ENCODE assay signal across 9 cellular contexts in genomic region chr19:3404324-3405260, GRCh38. TPM values are rescaled to one million over a fixed set of nuclear protein-coding genes. Genes with fewer than 3 reads are reported as not detected.
DNase-seq lines count a peak whose midpoint lies in the region; ATAC-seq, FAIRE-seq and TF ChIP-seq lines count a peak whose summit lies in the region.
"Had no signal": no experiment of that assay in that cellular context is flagged by ENCODE, and none has a peak within 500 bp of the region (broad histone marks: within the 10 kb centered on the region; RNA-seq: fewer than 3 reads in every experiment).

No MANE protein-coding gene starts in this region.

- DNase-seq in A549 (ENCODE audit: low read depth in 1 of 2, low spot score in 1 of 2) (no peak), WTC11 (ENCODE audit: low spot score) (no peak), frontal cortex (ENCODE audit: low spot score in 2 of 2) (peak; percentile 77 to 87), nucleus accumbens (lab: John Stamatoyannopoulos, UW) (peak in 55 of 56 donors; percentile 43 to 97 (median 80)), SK-N-DZ (ENCODE audit: low spot score) (no peak), NCI-H146 (lab: John Stamatoyannopoulos, UW) (no peak)
- DNase-seq: NCI-H2107 had no signal

- peaks cover 3% of the 10 kb centered on the region for H3K27me3 Mint-ChIP-seq in WTC11 (ENCODE audit: low read depth)

- POLR2A ChIA-PET in A549 (lab: Yijun Ruan, JAX) (no interaction called here), WTC11 (lab: Charles Lee) (no interaction called here)

- no peaks in the 10 kb centered on the region for H3K9me3 ChIP-seq in A549

- TF ChIP-seq CTCF in A549 (IDR thresholded peaks at IDR 0.05) (no peak), WTC11 (IDR thresholded peaks at IDR 0.05) (no peak)

- WGBS in A549 (ENCODE audit: missing lambda C conversion rate): 87% methylated on average over 45 of the region's 62 CpGs

- FAIRE-seq in A549 (lab: Jason Lieb, UNC): no peak
- FAIRE-seq in frontal cortex (lab: Jason Lieb, UNC): no peak

- H3K9me3 Mint-ChIP-seq in WTC11: peaks cover 4% of the 10 kb centered on the region; the same call in 1 of the 2 replicates

- TF ChIP-seq POLR2A in A549 (IDR thresholded peaks at IDR 0.05; ENCODE audit: low read length): no peak

- peak overlapping the region in 1 of 2 experiments; percentile 79; a peak in 3 of 6 replicates for H3K27ac ChIP-seq in A549

- CTCF ChIA-PET in A549 (lab: Yijun Ruan, JAX) (no interaction called here), WTC11 (lab: Charles Lee) (no interaction called here)

- no peak for TF ChIP-seq EP300 in A549 (IDR thresholded peaks at IDR 0.05)

- peaks cover 15% of the 10 kb centered on the region for H3K4me1 ChIP-seq in A549

- peak; percentile 9 to 30; a peak in 2 of 6 replicates for ATAC-seq in A549
- ATAC-seq in WTC11: peak; percentile 36; the same call in 1 of the 2 replicates
- no peak for ATAC-seq in HG03139 (IDR thresholded peaks at IDR 0.05; ENCODE audit: unreplicated experiment)
- ATAC-seq in HG03159 (IDR thresholded peaks at IDR 0.05; ENCODE audit: unreplicated experiment): no peak

- H3K4me3 ChIP-seq in A549: no peak overlapping the region

- H3K4me1 Mint-ChIP-seq in WTC11: peaks cover 7% of the 10 kb centered on the region

- no peaks in the 10 kb centered on the region for H3K36me3 Mint-ChIP-seq in WTC11

- no peak for TF ChIP-seq RAD21 in A549 (conservative IDR thresholded peaks at IDR 0.05 in 1 of 2, IDR thresholded peaks at IDR 0.05 in 1 of 2)

- no peak overlapping the region for H3K27ac Mint-ChIP-seq in WTC11

- H3K4me2 ChIP-seq in A549: no peak overlapping the region

- no peak overlapping the region for H3K4me3 Mint-ChIP-seq in WTC11

TF ChIP-seq in A549, 52 proteins besides CTCF, POLR2A, EP300 and RAD21:
- no peak for TF ChIP-seq CHD2 (IDR thresholded peaks at IDR 0.05; ENCODE audit: low read length, partially characterized antibody)
- TF ChIP-seq GATA3 (IDR thresholded peaks at IDR 0.05; ENCODE audit: borderline replicate concordance): no peak
- no peak for TF ChIP-seq HMGXB4 (CRISPR knock-in tag; IDR thresholded peaks at IDR 0.05; ENCODE audit: borderline replicate concordance)
- no peak for TF ChIP-seq FOSB (CRISPR knock-in tag; IDR thresholded peaks at IDR 0.05)

TF ChIP-seq in WTC11, 78 proteins besides CTCF, POLR2A, EP300 and RAD21:
- TF ChIP-seq ZNF532 (CRISPR knock-in tag; IDR thresholded peaks at IDR 0.05; ENCODE audit: borderline replicate concordance): no peak
- no peak for TF ChIP-seq ATF3 (CRISPR knock-in tag; conservative IDR thresholded peaks at IDR 0.05)
- peak; percentile 86 for TF ChIP-seq PRDM15 (CRISPR knock-in tag; IDR thresholded peaks at IDR 0.05)

RNA-seq across cellular contexts. Expression of gene NFIC, which starts 38.2 kb away (rescaled TPM):
- polyA plus RNA-seq in A549 (2011; rRNA removed): 2.6 and 4.7 TPM in 2 replicates
- 8.9 and 14.2 TPM in 2 replicates for polyA plus RNA-seq in A549 (2012; cell fraction: cytosol; rRNA removed)
- 20.1 and 22.9 TPM in 2 replicates for polyA plus RNA-seq in A549 (2012; cell fraction: nucleus; rRNA removed)
- polyA plus RNA-seq in A549 (2017; fragmentation: RNase III; extraction: RNeasy Plus Mini Kit Qiagen cat#74134 plus additional on column Dnase treatment): 34.6 to 36.4 TPM (median 34.9 TPM) in 3 replicates
- 10.5 and 14.6 TPM in 2 replicates for polyA minus RNA-seq in A549 (2011; rRNA and poly(A)+ RNA removed)
- 3.5 to 4.4 TPM (median 4.0 TPM) in 3 replicates for total RNA-seq in WTC11 (2021)
- 1.2 TPM for total RNA-seq in frontal cortex
- 3.0 and 3.3 TPM in 2 replicates for polyA plus RNA-seq in SK-N-DZ (2014; cell fraction: cytosol; rRNA removed)
- 1.5 and 2.7 TPM in 2 replicates for polyA plus RNA-seq in SK-N-DZ (2014; cell fraction: nucleus; rRNA removed)

Comparison
In these comparisons a context has a peak if more than half of its experiments do, and no peak if none do; other contexts are left out.
1. ATAC-seq: peak in A549 (2 of 2) and WTC11 (single experiment); none in HG03139 (single experiment) and HG03159 (single experiment).
2. DNase-seq: peak in frontal cortex (2 of 2) and nucleus accumbens (55 of 56); none in A549 (0 of 2), WTC11 (single experiment), SK-N-DZ (single experiment) and NCI-H146 (single experiment).